26 cellular contexts compared by ENCODE assay signal in genomic region chr19:55690769-55691545, GRCh38. TPM values are rescaled to one million over a fixed set of nuclear protein-coding genes. Genes with fewer than 3 reads are reported as not detected.
"Had no signal": no experiment of that assay in that cellular context is flagged by ENCODE, and none has a peak within 500 bp of the region (broad histone marks: within the 10 kb centered on the region; RNA-seq: fewer than 3 reads in every experiment).

No MANE protein-coding gene starts in this region.

- ATAC-seq: activated naive CD8-positive, alpha-beta T cell treated with anti-CD3 and anti-CD28 coated beads, Interleukin-2, amount 50 U/mL, for 24 hours; foreskin keratinocyte; mucosa of descending colon; psoas muscle; right cardiac atrium; WTC11 had no signal

- H2AFZ ChIP-seq: hepatocyte had no signal

- H3K4me1 ChIP-seq: foreskin keratinocyte, psoas muscle had no signal

- H3K4me3 ChIP-seq: hepatocyte, mucosa of descending colon, psoas muscle, smooth muscle cell, testis had no signal

- H3K9me3 ChIP-seq: mucosa of descending colon, psoas muscle, testis had no signal

- H3K27me3 Mint-ChIP-seq: activated naive CD8-positive, alpha-beta T cell treated with anti-CD3 and anti-CD28 coated beads, Interleukin-2, amount 50 U/mL, for 24 hours had no signal

- H3K9me3 Mint-ChIP-seq: activated naive CD8-positive, alpha-beta T cell treated with anti-CD3 and anti-CD28 coated beads, Interleukin-2, amount 50 U/mL, for 24 hours; immature natural killer cell; neural crest cell; WTC11 had no signal

- H3K27ac ChIP-seq: foreskin keratinocyte, hepatocyte, psoas muscle, testis had no signal

- H3K4me1 Mint-ChIP-seq: neural crest cell, WTC11 had no signal

- H3K4me2 ChIP-seq: hepatocyte, smooth muscle cell had no signal

- H3K27me3 ChIP-seq: foreskin keratinocyte, hepatocyte, testis had no signal

- H3K4me3 Mint-ChIP-seq: activated naive CD8-positive, alpha-beta T cell treated with anti-CD3 and anti-CD28 coated beads, Interleukin-2, amount 50 U/mL, for 24 hours; immature natural killer cell; neural crest cell; WTC11 had no signal

- H3K27ac Mint-ChIP-seq: activated naive CD8-positive, alpha-beta T cell treated with anti-CD3 and anti-CD28 coated beads, Interleukin-2, amount 50 U/mL, for 24 hours; immature natural killer cell; WTC11 had no signal

- DNase-seq: activated naive CD4-positive, alpha-beta T cell treated with Interleukin-2 at 50 U/mL for 16 hours; activated naive CD8-positive, alpha-beta T cell treated with anti-CD3 and anti-CD28 coated beads, Interleukin-2, amount 50 U/mL, for 24 hours; activated T-cell treated with anti-CD3 and anti-CD28 coated beads, Interleukin-2, amount 50 U/mL, for 1 hour; dermis blood vessel endothelial cell; effector CD8-positive, alpha-beta T cell; foreskin keratinocyte; immature natural killer cell; mesendoderm; stimulated activated CD4-positive, alpha-beta T cell treated with anti-CD3 and anti-CD28 coated beads, Interleukin-2, amount 100 ng/mL, for 48 hours; stimulated activated CD8-positive, alpha-beta memory T cell treated with anti-CD3 and anti-CD28 coated beads, Interleukin-4, amount 100 ng/mL, for 48 hours; stimulated activated naive CD4-positive, alpha-beta T cell; T-helper 9 cell; testis; trophoblast cell had no signal

RNA-seq across cellular contexts. Expression of gene NLRP9, which starts 47.2 kb away (rescaled TPM):
- total RNA-seq: dermis blood vessel endothelial cell; foreskin keratinocyte; glomerular endothelial cell; hepatocyte; lower leg skin; mucosa of descending colon; neural crest cell; omental fat pad; psoas muscle; right cardiac atrium; SK-MEL-5; smooth muscle cell; T-helper 1 cell treated with Interleukin-12 subunit alpha and Interleukin-12 subunit beta and Interleukin-4 antibody, amounts not matched to agents 30 ng/mL and 1 ng/mL, for 36 hours; WTC11 had no signal
